In genomic region chr2:241702155-241702404, GRCh38 we compare ENCODE assay signal across 8 cellular contexts. TPM values are rescaled to one million over a fixed set of nuclear protein-coding genes. Genes with fewer than 3 reads are reported as not detected.
DNase-seq lines count a peak whose midpoint lies in the region; ATAC-seq and TF ChIP-seq lines count a peak whose summit lies in the region.

No MANE protein-coding gene starts in this region.

- H3K79me2 ChIP-seq in OCI-LY7 (ENCODE audit: insufficient read depth, low read depth, low read length), result peaks cover 20% of the 10 kb centered on the region

- H3K9me3 ChIP-seq in ES-I3 (ENCODE audit: control insufficient read depth, insufficient read depth, low read length) (no peaks in the 10 kb centered on the region; the same call in 1 of the 2 replicates), OCI-LY7 (ENCODE audit: low read length) (peaks cover 12% of the 10 kb centered on the region), ascending aorta (no peaks in the 10 kb centered on the region)

- H2AFZ ChIP-seq in OCI-LY7 (ENCODE audit: low read length), result no peak overlapping the region

- no TSS peak for BruUV-seq in OCI-LY7 (replicated peaks; lab: Mats Ljungman, UMichigan)

- H3K4me1 ChIP-seq in ES-I3 (ENCODE audit: insufficient read depth, low read length) (no peaks in the 10 kb centered on the region), OCI-LY7 (ENCODE audit: insufficient read depth, low read length, poor library complexity, severe bottlenecking) (peaks cover 23% of the 10 kb centered on the region), ascending aorta (peaks cover 6 to 14% of the 10 kb centered on the region in 2 donors)

- no peaks in the 10 kb centered on the region for H3K27me3 ChIP-seq in ascending aorta

- intact Hi-C loops in OCI-LY7 (cut with micrococcal nuclease; ENCODE audit: unreplicated experiment) (loop anchor here (1.0 to 5.0 kb wide), 3 partner anchors 32 to 1140 kb away; partner anchors contain the start of genes D2HGDH, DUSP28, HDLBP and SEPTIN2), ascending aorta (cut with DNase I) (loop anchor here (1.0 to 5.0 kb wide), 3 partner anchors 32 to 385 kb away; partner anchors contain the start of genes ATG4B, D2HGDH, HDLBP and SEPTIN2)

- TF ChIP-seq CTCF in OCI-LY7 (conservative IDR thresholded peaks at IDR 0.05; ENCODE audit: low read length), result no peak
- no peak for TF ChIP-seq CTCF in ascending aorta (IDR thresholded peaks at IDR 0.05)

- peak; percentile 77 for DNase-seq in OCI-LY7 (ENCODE audit: low spot score)
- DNase-seq in ascending aorta (ENCODE audit: low spot score in 2 of 2), result no peak
- DNase-seq in lung microvascular endothelial cell (ENCODE audit: low read depth in 2 of 2), result peak; percentile 88 to 94
- peak; percentile 72 to 76 for DNase-seq in stimulated activated CD8-positive, alpha-beta memory T cell treated with anti-CD3 and anti-CD28 coated beads, Interleukin-7, amount 100 ng/mL, for 1 hour (ENCODE audit: low read depth in 2 of 2)
- DNase-seq in DMS 273 treated with DMSO at 0.1 percent for 48 hours (lab: John Stamatoyannopoulos, UW), result no peak

- peak overlapping the region; percentile 89; the same call in 1 of the 2 replicates for H3K9ac ChIP-seq in ES-I3 (ENCODE audit: low read depth, low read length)

- H3K36me3 ChIP-seq in ES-I3 (ENCODE audit: insufficient read depth, low read length) (no peaks in the 10 kb centered on the region), OCI-LY7 (ENCODE audit: insufficient read depth, low read length) (peaks cover 35% of the 10 kb centered on the region), ascending aorta (peaks cover 12 to 25% of the 10 kb centered on the region in 2 donors)

- CTCF ChIA-PET in OCI-LY7 (lab: Charles Lee; ENCODE audit: unreplicated experiment), result interaction anchor here (0.6 to 1.2 kb wide), 5 partner anchors 9 to 177 kb away, joined by 3 to 15 read pairs (median 6); no protein-coding TSS in a partner anchor

- H3K4me3 ChIP-seq in OCI-LY7 (ENCODE audit: low read depth, low read length, poor library complexity, severe bottlenecking) (peak overlapping the region; percentile 94), ascending aorta (peak overlapping the region; percentile 75 to 82)

- H3K9me2 ChIP-seq in OCI-LY7 (ENCODE audit: insufficient read depth, low read length), result no peaks in the 10 kb centered on the region

- H3K4me2 ChIP-seq in OCI-LY7 (ENCODE audit: low read length), result peak overlapping the region; percentile 99; the same call in 1 of the 2 replicates

- POLR2A ChIA-PET in OCI-LY7 (lab: Charles Lee), result interaction anchor here (0.6 to 6.7 kb wide), 3 partner anchors 14 to 307 kb away, joined by 3 to 46 read pairs (median 5); partner anchors contain the start of gene DTYMK

- peaks cover 5% of the 10 kb centered on the region; the same call in 1 of the 2 replicates for H4K20me1 ChIP-seq in OCI-LY7 (ENCODE audit: insufficient read depth, low read length)

- ATAC-seq in GM19328 (IDR thresholded peaks at IDR 0.05; ENCODE audit: unreplicated experiment) (no peak), HG03571 (IDR thresholded peaks at IDR 0.05; ENCODE audit: unreplicated experiment) (no peak)

- H3K27ac ChIP-seq in OCI-LY7 (ENCODE audit: low read depth, low read length, poor library complexity, severe bottlenecking), result peak overlapping the region; percentile 92
- peak overlapping the region; percentile 93 to 96 for H3K27ac ChIP-seq in ascending aorta

RNA-seq across cellular contexts. Expression of gene ING5, which starts 0.2 kb away (rescaled TPM):
- 73.7 and 90.9 TPM in 2 replicates for total RNA-seq in OCI-LY7 (2014; rRNA removed; shearing (Covaris generic))
- total RNA-seq in OCI-LY7 (2022) (65.4 and 69.1 TPM in 2 replicates), ascending aorta (38.1 TPM), lung microvascular endothelial cell (15.3 and 26.4 TPM in 2 replicates)

RNA-seq across cellular contexts. Expression of gene DTYMK, which starts 15.5 kb away (rescaled TPM):
- 104 and 118 TPM in 2 replicates for total RNA-seq in OCI-LY7 (2014; rRNA removed; shearing (Covaris generic))
- 127 and 129 TPM in 2 replicates for total RNA-seq in OCI-LY7 (2022)
- total RNA-seq in ascending aorta, result 25.0 TPM
- total RNA-seq in lung microvascular endothelial cell, result 22.0 and 30.3 TPM in 2 replicates

RNA-seq across cellular contexts. Expression of gene D2HGDH, which starts 32.4 kb away (rescaled TPM):
- total RNA-seq in OCI-LY7 (2014; rRNA removed; shearing (Covaris generic)), result 19.4 and 23.2 TPM in 2 replicates
- total RNA-seq in OCI-LY7 (2022), result 54.7 and 68.1 TPM in 2 replicates
- total RNA-seq in ascending aorta, result 22.2 TPM
- 7.8 and 13.1 TPM in 2 replicates for total RNA-seq in lung microvascular endothelial cell

Comparison
In these comparisons a context has a peak if more than half of its experiments do, and no peak if none do; other contexts are left out.
1. DNase-seq: peak in OCI-LY7 (single experiment), lung microvascular endothelial cell (2 of 2) and stimulated activated CD8-positive, alpha-beta memory T cell treated with anti-CD3 and anti-CD28 coated beads, Interleukin-7, amount 100 ng/mL, for 1 hour (2 of 2); none in ascending aorta (0 of 2) and DMS 273 treated with DMSO at 0.1 percent for 48 hours (single experiment).